In genomic region chr1:236951672-236952071, GRCh38 we compare ENCODE assay signal across 3 cellular contexts.
TF ChIP-seq lines count a peak whose summit lies in the region.

No MANE protein-coding gene starts in this region.

TF ChIP-seq in SK-N-SH, 30 proteins besides CTCF, POLR2A, EP300 and RAD21 (continued from another document):
- TF ChIP-seq USF2 (IDR thresholded peaks at IDR 0.05; ENCODE audit: borderline replicate concordance, low read depth, low read length) (no peak), GABPA (IDR thresholded peaks at IDR 0.05; ENCODE audit: low read depth) (no peak), MEF2A (IDR thresholded peaks at IDR 0.05; ENCODE audit: borderline replicate concordance, low read depth) (no peak), TCF12 (IDR thresholded peaks at IDR 0.05) (no peak), POLR2AphosphoS5 (IDR thresholded peaks at IDR 0.05; ENCODE audit: low read depth, low read length) (no peak), NFIC (IDR thresholded peaks at IDR 0.05; ENCODE audit: borderline replicate concordance) (no peak), GATA2 (CRISPR knock-in tag; IDR thresholded peaks at IDR 0.05) (no peak; the same call in 1 of the 2 replicates), SMC3 (IDR thresholded peaks at IDR 0.05; ENCODE audit: low read depth, low read length) (no peak), PBX3 (IDR thresholded peaks at IDR 0.05) (no peak), RXRA (IDR thresholded peaks at IDR 0.05; ENCODE audit: borderline replicate concordance, low read depth) (no peak), TAF1 (IDR thresholded peaks at IDR 0.05; ENCODE audit: borderline replicate concordance, low read depth, low read length) (no peak)

TF ChIP-seq in SK-N-SH treated with all-trans-retinoic acid at 6 μM for 48 hours, 23 proteins besides CTCF, POLR2A, EP300 and RAD21 (continued from another document):
- TF ChIP-seq PATZ1 (CRISPR knock-in tag; IDR thresholded peaks at IDR 0.05; ENCODE audit: borderline replicate concordance) (no peak), CREB5 (CRISPR knock-in tag; IDR thresholded peaks at IDR 0.05; ENCODE audit: low read depth) (no peak), CSDC2 (CRISPR knock-in tag; IDR thresholded peaks at IDR 0.05) (no peak), ESRRG (CRISPR knock-in tag; IDR thresholded peaks at IDR 0.05) (no peak), SNAI2 (CRISPR knock-in tag; IDR thresholded peaks at IDR 0.05) (no peak), ZFP30 (CRISPR knock-in tag; IDR thresholded peaks at IDR 0.05) (no peak), ISL1 (CRISPR knock-in tag; IDR thresholded peaks at IDR 0.05) (no peak), TCF4 (CRISPR knock-in tag; IDR thresholded peaks at IDR 0.05; ENCODE audit: borderline replicate concordance) (no peak), ZC3H10 (CRISPR knock-in tag; IDR thresholded peaks at IDR 0.05) (no peak), ZNF8 (CRISPR knock-in tag; IDR thresholded peaks at IDR 0.05) (no peak), TOX (CRISPR knock-in tag; IDR thresholded peaks at IDR 0.05; ENCODE audit: borderline replicate concordance) (no peak), POU6F1 (CRISPR knock-in tag; IDR thresholded peaks at IDR 0.05; ENCODE audit: borderline replicate concordance, low read depth) (no peak), ZNF70 (CRISPR knock-in tag; IDR thresholded peaks at IDR 0.05) (no peak), ZFP3 (CRISPR knock-in tag; IDR thresholded peaks at IDR 0.05) (no peak), PPARA (CRISPR knock-in tag; IDR thresholded peaks at IDR 0.05; ENCODE audit: borderline replicate concordance) (no peak)

TF ChIP-seq in HepG2, 621 proteins besides CTCF, POLR2A, EP300 and RAD21 (continued from another document):
- TF ChIP-seq ZSCAN20 (CRISPR knock-in tag; IDR thresholded peaks at IDR 0.05; ENCODE audit: borderline replicate concordance) (no peak), ZNF510 (CRISPR knock-in tag; IDR thresholded peaks at IDR 0.05; ENCODE audit: low read depth) (no peak), ZNF513 (CRISPR knock-in tag; conservative IDR thresholded peaks at IDR 0.05) (no peak), ZNF335 (CRISPR knock-in tag; IDR thresholded peaks at IDR 0.05) (no peak), MXD3 (CRISPR knock-in tag; IDR thresholded peaks at IDR 0.05) (no peak), RELA (CRISPR knock-in tag; IDR thresholded peaks at IDR 0.05) (no peak), ZBTB20 (CRISPR knock-in tag; IDR thresholded peaks at IDR 0.05; ENCODE audit: borderline replicate concordance, low read depth) (no peak), TERF1 (CRISPR knock-in tag; IDR thresholded peaks at IDR 0.05) (no peak), DNMT3B (CRISPR knock-in tag; conservative IDR thresholded peaks at IDR 0.05) (no peak), KLF6 (CRISPR knock-in tag; IDR thresholded peaks at IDR 0.05) (no peak)
